Comparison of ENCODE assay signal across 8 cellular contexts in the genomic region with DNA sequence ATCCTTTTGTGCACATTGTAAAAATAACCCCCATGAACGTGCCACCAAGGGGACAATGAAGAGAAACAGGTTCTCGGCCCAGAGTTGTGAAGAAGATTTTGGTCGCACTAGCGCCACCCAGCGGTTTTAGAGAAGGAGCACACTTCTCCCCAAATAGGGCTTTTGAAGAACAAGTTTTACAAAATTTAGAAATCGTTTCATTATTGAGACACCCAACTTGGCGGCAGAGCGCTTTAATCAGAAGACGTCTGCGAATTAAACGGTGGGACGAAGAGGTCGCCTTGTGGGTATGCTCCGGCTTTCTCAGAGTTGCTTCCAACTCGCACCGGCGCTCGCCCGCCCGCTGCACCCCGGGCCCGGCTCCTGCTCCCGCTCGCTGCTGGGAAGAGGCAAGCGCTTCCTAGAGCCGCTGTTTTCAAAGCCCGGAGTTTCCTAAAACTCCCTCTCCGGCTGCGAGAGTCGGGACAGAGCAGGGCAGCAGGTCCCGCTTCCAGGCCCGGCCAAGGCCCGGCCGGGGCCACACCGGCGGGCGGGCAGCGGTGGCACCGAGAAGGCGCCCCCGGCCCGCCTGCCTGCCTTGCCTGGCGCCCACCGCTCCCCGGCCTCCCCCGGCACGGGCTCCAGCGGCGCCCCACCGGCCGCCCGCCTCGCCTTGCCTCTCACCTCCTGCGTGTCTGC. TPM values are rescaled to one million over a fixed set of nuclear protein-coding genes. Genes with fewer than 3 reads are reported as not detected.
DNase-seq lines count a peak whose midpoint lies in the region; ATAC-seq and TF ChIP-seq lines count a peak whose summit lies in the region.

No MANE protein-coding gene starts in this region.

- H3K4me1 ChIP-seq in thoracic aorta (ENCODE audit: control insufficient read depth in 1 of 2, low read depth in 2 of 2) = peaks cover 6 to 36% of the 10 kb centered on the region in 2 donors
- peaks cover 15% of the 10 kb centered on the region for H3K4me1 ChIP-seq in effector memory CD4-positive, alpha-beta T cell (ENCODE audit: control insufficient read depth, insufficient read depth, low read length, poor library complexity, severe bottlenecking)

- no peak overlapping the region for H3K27ac Mint-ChIP-seq in dendritic cell treated with granulocyte-macrophage colony-stimulating factor and Interleukin-4, amounts not matched to agents 40 ng/mL and 50 ng/mL, for 4 days

- DNase-seq in left cardiac atrium (peak; percentile 47), left ventricle myocardium superior (no peak), NCI-H1105 (lab: John Stamatoyannopoulos, UW) (peak; percentile 91), SIG-M5 treated with dmso at 0.1 percent for 504 hours (lab: John Stamatoyannopoulos, UW; ENCODE audit: unreplicated experiment) (peak; percentile 94), lung microvascular endothelial cell (ENCODE audit: low read depth in 2 of 2) (peak; percentile 82 to 86), thoracic aorta (ENCODE audit: low spot score) (no peak)
- DNase-seq in effector memory CD4-positive, alpha-beta T cell = no peak

- no peaks in the 10 kb centered on the region for H3K36me3 Mint-ChIP-seq in dendritic cell treated with granulocyte-macrophage colony-stimulating factor and Interleukin-4, amounts not matched to agents 40 ng/mL and 50 ng/mL, for 4 days (ENCODE audit: low read depth)

- no peaks in the 10 kb centered on the region for H3K9me3 ChIP-seq in thoracic aorta
- no peaks in the 10 kb centered on the region for H3K9me3 ChIP-seq in effector memory CD4-positive, alpha-beta T cell (ENCODE audit: control insufficient read depth, low read length)

- H3K27me3 ChIP-seq in thoracic aorta (replicated peaks; ENCODE audit: insufficient read depth) = peaks cover 54% of the 10 kb centered on the region
- peaks cover 63% of the 10 kb centered on the region for H3K27me3 ChIP-seq in effector memory CD4-positive, alpha-beta T cell (replicated peaks; ENCODE audit: control insufficient read depth, insufficient read depth, low read length, poor library complexity, severe bottlenecking)

- peaks cover 24% of the 10 kb centered on the region for H3K4me1 Mint-ChIP-seq in dendritic cell treated with granulocyte-macrophage colony-stimulating factor and Interleukin-4, amounts not matched to agents 40 ng/mL and 50 ng/mL, for 4 days (ENCODE audit: low read depth)

- peak; percentile 63 for TF ChIP-seq CTCF in thoracic aorta (IDR thresholded peaks at IDR 0.05)

- ATAC-seq in left cardiac atrium (peak in 1 of 2 donors; percentile 24), left ventricle myocardium superior (no peak), thoracic aorta (ENCODE audit: insufficient number of reproducible peaks, low FRiP score, low read depth) (no peak)

- intact Hi-C loops in left cardiac atrium (cut with DNase I) (loop anchor here in 1 of 2 donors (10.0 kb wide), 1 partner anchor 350 kb away; no protein-coding TSS in a partner anchor), left ventricle myocardium superior (cut with micrococcal nuclease) (no loop called here)
- intact Hi-C loops in dendritic cell treated with granulocyte-macrophage colony-stimulating factor and Interleukin-4, amounts not matched to agents 40 ng/mL and 50 ng/mL, for 4 days (cut with micrococcal nuclease) = no loop called here

- peaks cover 87% of the 10 kb centered on the region for H3K27me3 Mint-ChIP-seq in dendritic cell treated with granulocyte-macrophage colony-stimulating factor and Interleukin-4, amounts not matched to agents 40 ng/mL and 50 ng/mL, for 4 days

- H3K36me3 ChIP-seq in thoracic aorta = no peaks in the 10 kb centered on the region
- no peaks in the 10 kb centered on the region for H3K36me3 ChIP-seq in effector memory CD4-positive, alpha-beta T cell (ENCODE audit: control insufficient read depth, insufficient read depth, low read length)

- no peaks in the 10 kb centered on the region for H3K9me3 Mint-ChIP-seq in dendritic cell treated with granulocyte-macrophage colony-stimulating factor and Interleukin-4, amounts not matched to agents 40 ng/mL and 50 ng/mL, for 4 days

- peak overlapping the region; percentile 70 for H3K4me3 Mint-ChIP-seq in dendritic cell treated with granulocyte-macrophage colony-stimulating factor and Interleukin-4, amounts not matched to agents 40 ng/mL and 50 ng/mL, for 4 days

- peak overlapping the region; percentile 72 for H3K4me3 ChIP-seq in thoracic aorta
- no peak overlapping the region for H3K4me3 ChIP-seq in effector memory CD4-positive, alpha-beta T cell (ENCODE audit: insufficient read depth, low read depth, low read length, poor library complexity, severe bottlenecking)

- no peak overlapping the region for H3K27ac ChIP-seq in thoracic aorta
- H3K27ac ChIP-seq in effector memory CD4-positive, alpha-beta T cell (ENCODE audit: insufficient read depth, low read length, poor library complexity, severe bottlenecking) = no peak overlapping the region

RNA-seq across cellular contexts. Expression of a gene that starts 0.7 kb away (rescaled TPM):
- not detected for total RNA-seq in left cardiac atrium
- total RNA-seq in left ventricle myocardium superior = not detected
- not detected in 2 replicates for total RNA-seq in lung microvascular endothelial cell
- total RNA-seq in thoracic aorta = not detected

RNA-seq across cellular contexts. Expression of a gene that starts 1.1 kb away (rescaled TPM):
- total RNA-seq in left cardiac atrium = not detected
- total RNA-seq in left ventricle myocardium superior = not detected
- total RNA-seq in lung microvascular endothelial cell = under 0.01 TPM in 1 of 2 replicates, not detected in the other
- total RNA-seq in thoracic aorta = under 1 TPM in 1 of 2 donors, not detected in 1; 0.14 TPM

Comparison
In these comparisons a context has a peak if more than half of its experiments do, and no peak if none do; other contexts are left out.
1. DNase-seq: peak in left cardiac atrium (single experiment), NCI-H1105 (single experiment), SIG-M5 treated with dmso at 0.1 percent for 504 hours (single experiment) and lung microvascular endothelial cell (2 of 2); none in left ventricle myocardium superior (single experiment), thoracic aorta (single experiment) and effector memory CD4-positive, alpha-beta T cell (0 of 3).